15 cellular contexts compared by ENCODE assay signal in the genomic region with DNA sequence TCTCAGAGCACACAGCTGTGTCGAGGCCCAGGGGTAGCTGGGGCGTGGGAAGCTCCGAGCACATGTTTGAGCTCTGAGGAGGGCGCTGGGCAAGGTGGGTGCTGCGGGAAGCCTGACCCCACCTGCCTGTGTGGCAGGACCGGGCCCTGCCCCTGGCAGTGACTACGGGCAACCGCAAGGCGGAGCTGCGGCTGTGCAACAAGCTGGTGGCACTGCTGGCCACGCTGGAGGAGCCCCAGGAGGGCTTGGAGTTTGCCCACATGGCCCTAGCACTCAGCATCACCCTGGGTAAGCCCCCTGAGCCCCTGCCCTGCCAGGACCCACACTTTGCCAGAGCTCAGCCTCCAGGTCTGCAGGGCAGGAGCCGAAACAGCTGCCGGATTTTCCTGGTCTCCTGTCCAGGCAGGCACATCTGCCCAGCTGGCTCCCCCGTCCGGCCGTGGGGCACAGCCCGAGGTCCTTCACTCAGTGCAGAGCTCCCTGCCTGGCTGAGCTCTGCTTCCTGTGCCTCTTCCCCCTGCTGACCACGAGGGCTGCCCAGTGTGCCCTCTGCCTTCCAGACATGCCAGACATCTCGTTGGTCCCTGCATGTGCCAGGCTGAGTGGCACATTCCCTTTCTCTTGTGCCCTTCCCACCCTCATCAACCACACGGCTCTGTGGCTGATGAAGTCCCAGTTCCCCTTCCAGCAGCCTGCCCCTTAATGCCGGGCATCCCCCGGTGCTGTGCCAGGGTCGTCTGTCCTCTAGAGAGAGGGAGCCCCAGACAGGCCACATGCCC. TPM values are rescaled to one million over a fixed set of nuclear protein-coding genes. Genes with fewer than 3 reads are reported as not detected.
"Had no signal": no experiment of that assay in that cellular context is flagged by ENCODE, and none has a peak within 500 bp of the region (broad histone marks: within the 10 kb centered on the region; RNA-seq: fewer than 3 reads in every experiment).

No MANE protein-coding gene starts in this region.

- DNase-seq: activated CD8-positive, alpha-beta memory T cell treated with anti-CD3 and anti-CD28 coated beads, Interleukin-2, amount 50 U/mL, for 4 hours; activated CD8-positive, alpha-beta T cell treated with anti-CD3 and anti-CD28 coated beads for 36 hours; activated gamma-delta T cell treated with Interleukin-2 at 50 U/mL for 16 hours; activated T-cell treated with anti-CD3 and anti-CD28 coated beads, Interleukin-2, amount 50 U/mL, for 72 hours; foreskin keratinocyte; heart left ventricle; kidney; left ventricle myocardium inferior had no signal

- H3K27ac ChIP-seq: cardiac muscle cell, foreskin keratinocyte, heart left ventricle, left ventricle myocardium inferior, parathyroid adenoma, VCaP had no signal

- ATAC-seq: activated CD8-positive, alpha-beta T cell treated with anti-CD3 and anti-CD28 coated beads for 36 hours; activated T-cell treated with anti-CD3 and anti-CD28 coated beads, Interleukin-2, amount 50 U/mL, for 72 hours; foreskin keratinocyte; stimulated activated effector memory CD8-positive, alpha-beta T cell treated with anti-CD3 and anti-CD28 coated beads, Interleukin-12 subunit alpha, Interleukin-12 subunit beta, amount 100 ng/mL, for 72 hours had no signal

- H3K4me1 ChIP-seq: foreskin keratinocyte, heart left ventricle, left ventricle myocardium inferior, parathyroid adenoma had no signal

- FAIRE-seq: kidney had no signal

- H3K27ac Mint-ChIP-seq: activated CD8-positive, alpha-beta T cell treated with anti-CD3 and anti-CD28 coated beads for 36 hours; activated T-cell treated with anti-CD3 and anti-CD28 coated beads, Interleukin-2, amount 50 U/mL, for 72 hours; stimulated activated effector memory CD8-positive, alpha-beta T cell treated with anti-CD3 and anti-CD28 coated beads, Interleukin-12 subunit alpha, Interleukin-12 subunit beta, amount 100 ng/mL, for 72 hours; type B pancreatic cell had no signal

- H3K9ac ChIP-seq: parathyroid adenoma had no signal

- H2AFZ ChIP-seq: parathyroid adenoma had no signal

- H3K36me3 ChIP-seq: cardiac muscle cell had no signal

- H3K4me2 ChIP-seq: smooth muscle cell had no signal

- H3K4me3 Mint-ChIP-seq: activated CD8-positive, alpha-beta T cell treated with anti-CD3 and anti-CD28 coated beads for 36 hours; activated T-cell treated with anti-CD3 and anti-CD28 coated beads, Interleukin-2, amount 50 U/mL, for 72 hours; neural crest cell; stimulated activated effector memory CD8-positive, alpha-beta T cell treated with anti-CD3 and anti-CD28 coated beads, Interleukin-12 subunit alpha, Interleukin-12 subunit beta, amount 100 ng/mL, for 72 hours; type B pancreatic cell had no signal

- H3K27me3 Mint-ChIP-seq: activated CD8-positive, alpha-beta T cell treated with anti-CD3 and anti-CD28 coated beads for 36 hours; type B pancreatic cell had no signal

- H3K4me1 Mint-ChIP-seq: stimulated activated effector memory CD8-positive, alpha-beta T cell treated with anti-CD3 and anti-CD28 coated beads, Interleukin-12 subunit alpha, Interleukin-12 subunit beta, amount 100 ng/mL, for 72 hours had no signal

- H3K4me3 ChIP-seq: cardiac muscle cell, heart left ventricle, left ventricle myocardium inferior, smooth muscle cell had no signal

- H3K9me3 ChIP-seq: heart left ventricle, left ventricle myocardium inferior had no signal

- H3K36me3 Mint-ChIP-seq: stimulated activated effector memory CD8-positive, alpha-beta T cell treated with anti-CD3 and anti-CD28 coated beads, Interleukin-12 subunit alpha, Interleukin-12 subunit beta, amount 100 ng/mL, for 72 hours; type B pancreatic cell had no signal

- H3K27me3 ChIP-seq: cardiac muscle cell, foreskin keratinocyte, heart left ventricle had no signal

- H3K9me3 Mint-ChIP-seq: activated CD8-positive, alpha-beta T cell treated with anti-CD3 and anti-CD28 coated beads for 36 hours; activated T-cell treated with anti-CD3 and anti-CD28 coated beads, Interleukin-2, amount 50 U/mL, for 72 hours; neural crest cell; stimulated activated effector memory CD8-positive, alpha-beta T cell treated with anti-CD3 and anti-CD28 coated beads, Interleukin-12 subunit alpha, Interleukin-12 subunit beta, amount 100 ng/mL, for 72 hours; type B pancreatic cell had no signal

RNA-seq across cellular contexts. Expression of gene HTRA3, which starts 33.2 kb away (rescaled TPM):
- total RNA-seq: activated T-cell treated with anti-CD3 and anti-CD28 coated beads, Interleukin-2, amount 50 U/mL, for 72 hours; foreskin keratinocyte had no signal
- polyA plus RNA-seq: foreskin keratinocyte had no signal
